Comparison of ENCODE assay signal across 9 cellular contexts in the genomic region with DNA sequence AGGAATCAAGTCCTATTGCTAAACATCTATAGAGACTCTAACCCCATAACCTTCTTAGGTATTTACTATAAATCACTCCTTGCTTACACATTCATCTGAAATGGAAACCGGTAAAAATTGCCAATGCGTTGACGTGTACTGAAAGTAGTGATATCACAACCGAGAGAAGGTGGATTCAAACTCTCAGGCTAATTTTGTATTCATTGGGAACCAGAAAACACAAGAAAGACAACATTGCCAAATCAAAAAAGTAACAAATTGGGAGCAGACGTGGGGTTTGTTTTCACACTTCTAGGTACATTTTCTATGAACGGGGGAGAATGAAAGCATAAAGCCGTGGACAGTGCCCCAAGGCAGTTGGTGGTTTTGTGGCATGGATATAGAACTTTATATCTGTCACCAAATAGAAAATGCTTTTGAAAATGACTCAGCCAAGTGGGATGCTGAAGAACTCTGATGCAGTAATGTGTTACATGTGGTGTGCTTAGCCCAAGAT.
A peak's percentile ranks its signal among the peaks of the same experiment; 100 is the strongest.
DNase-seq lines count a peak whose midpoint lies in the region; ATAC-seq and FAIRE-seq lines count a peak whose summit lies in the region.
"Had no signal": no experiment of that assay in that cellular context is flagged by ENCODE, and none has a peak within 500 bp of the region (broad histone marks: within the 10 kb centered on the region; RNA-seq: fewer than 3 reads in every experiment).

No MANE protein-coding gene starts in this region.

- peak; percentile 71 for ATAC-seq in GM21717 (IDR thresholded peaks at IDR 0.05; ENCODE audit: unreplicated experiment)
- ATAC-seq in HG03571 (IDR thresholded peaks at IDR 0.05; ENCODE audit: unreplicated experiment): no peak

- H3K27me3 ChIP-seq in CD8-positive, alpha-beta memory T cell (ENCODE audit: insufficient read depth, low read length, poor library complexity, severe bottlenecking): no peaks in the 10 kb centered on the region
- H3K27me3 ChIP-seq in SJSA1 (replicated peaks): no peaks in the 10 kb centered on the region
- H3K27me3 ChIP-seq in small intestine (ENCODE audit: control insufficient read depth in 2 of 2, insufficient read depth in 2 of 2, low read length in 2 of 2): no peaks in the 10 kb centered on the region
- no peaks in the 10 kb centered on the region for H3K27me3 ChIP-seq in Karpas-422 (ENCODE audit: low read length)

- H3K36me3 Mint-ChIP-seq in CD8-positive, alpha-beta memory T cell: no peaks in the 10 kb centered on the region

- H3K4me1 ChIP-seq in CD8-positive, alpha-beta memory T cell (ENCODE audit: insufficient read depth, low read length): no peaks in the 10 kb centered on the region
- H3K4me1 ChIP-seq in SJSA1 (replicated peaks) (peaks cover 18% of the 10 kb centered on the region), small intestine (ENCODE audit: control insufficient read depth in 2 of 2, insufficient read depth in 1 of 2, low read depth in 1 of 2, low read length in 1 of 2) (no peaks in the 10 kb centered on the region), Karpas-422 (ENCODE audit: low read length) (peaks cover 12% of the 10 kb centered on the region)

- POLR2A ChIA-PET in CD8-positive, alpha-beta memory T cell (lab: Charles Lee): no interaction called here

- H3K27me3 Mint-ChIP-seq in CD8-positive, alpha-beta memory T cell: peaks cover 6 to 13% of the 10 kb centered on the region in 2 donors
- H3K27me3 Mint-ChIP-seq: activated B cell treated with CpG ODN at 0.5 μM for 24 hours had no signal

- H3K9ac ChIP-seq in Karpas-422 (ENCODE audit: low read length): no peak overlapping the region

- no peaks in the 10 kb centered on the region for H3K9me2 ChIP-seq in Karpas-422 (replicated peaks; ENCODE audit: insufficient read depth, low read length)

- H3K4me1 Mint-ChIP-seq in CD8-positive, alpha-beta memory T cell: peaks cover 17 to 31% (median 28%) of the 10 kb centered on the region in 3 donors

- H3K9me3 Mint-ChIP-seq in CD8-positive, alpha-beta memory T cell: no peaks in the 10 kb centered on the region
- H3K9me3 Mint-ChIP-seq: activated B cell treated with CpG ODN at 0.5 μM for 24 hours had no signal

- no peak for FAIRE-seq in small intestine (lab: Jason Lieb, UNC)

- no peaks in the 10 kb centered on the region for H3K36me3 ChIP-seq in CD8-positive, alpha-beta memory T cell (ENCODE audit: insufficient read depth, low read length)
- H3K36me3 ChIP-seq in SJSA1 (no peaks in the 10 kb centered on the region), small intestine (ENCODE audit: control insufficient read depth in 2 of 2, insufficient read depth in 2 of 2, low read length in 2 of 2) (no peaks in the 10 kb centered on the region), Karpas-422 (ENCODE audit: insufficient read depth, low read length) (no peaks in the 10 kb centered on the region)

- H3K79me2 ChIP-seq in Karpas-422 (ENCODE audit: low read length): no peaks in the 10 kb centered on the region

- no peak overlapping the region for H2AFZ ChIP-seq in Karpas-422 (ENCODE audit: low read length)

- H4K20me1 ChIP-seq in Karpas-422 (ENCODE audit: insufficient read depth, low read depth, low read length): no peaks in the 10 kb centered on the region

- H3K27ac ChIP-seq in CD8-positive, alpha-beta memory T cell (ENCODE audit: low read depth, low read length): no peak overlapping the region
- H3K27ac ChIP-seq in SJSA1 (peak overlapping the region; percentile 35), small intestine (ENCODE audit: low read depth in 1 of 2, low read length in 1 of 2) (no peak overlapping the region), Karpas-422 (ENCODE audit: low read length) (no peak overlapping the region)

- H3K9me3 ChIP-seq in CD8-positive, alpha-beta memory T cell (ENCODE audit: low read length): no peaks in the 10 kb centered on the region
- H3K9me3 ChIP-seq in SJSA1 (replicated peaks) (no peaks in the 10 kb centered on the region), small intestine (ENCODE audit: control insufficient read depth, low read depth) (no peaks in the 10 kb centered on the region), Karpas-422 (ENCODE audit: low read length) (no peaks in the 10 kb centered on the region)

- WGBS in small intestine, 3 donors: 70 to 86% (median 74%) methylated on average over 7 of the region's 7 CpGs

- H3K4me3 Mint-ChIP-seq in CD8-positive, alpha-beta memory T cell: peak overlapping the region in 6 of 7 donors; percentile 10 to 69 (median 48)
- H3K4me3 Mint-ChIP-seq: activated B cell treated with CpG ODN at 0.5 μM for 24 hours had no signal

- peak overlapping the region in 2 of 8 donors; percentile 18 to 51 for H3K27ac Mint-ChIP-seq in CD8-positive, alpha-beta memory T cell
- H3K27ac Mint-ChIP-seq: activated B cell treated with CpG ODN at 0.5 μM for 24 hours had no signal

- CTCF ChIA-PET in CD8-positive, alpha-beta memory T cell (lab: Charles Lee): no interaction called here

- no peak overlapping the region for H3K4me3 ChIP-seq in CD8-positive, alpha-beta memory T cell (ENCODE audit: low read length)
- H3K4me3 ChIP-seq in SJSA1 (no peak overlapping the region), small intestine (ENCODE audit: low read depth in 1 of 2, low read length in 2 of 2) (no peak overlapping the region), Karpas-422 (ENCODE audit: low read length) (no peak overlapping the region)

- H3K4me2 ChIP-seq in Karpas-422 (ENCODE audit: low read depth, low read length, poor library complexity, severe bottlenecking): no peak overlapping the region

- peak in 1 of 5 donors; percentile 1 for DNase-seq in CD8-positive, alpha-beta memory T cell
- peak in 1 of 2 experiments; percentile 57 for DNase-seq in SJSA1 (ENCODE audit: low read depth in 1 of 2, low spot score in 2 of 2)
- peak; percentile 25 for DNase-seq in inferior parietal cortex (ENCODE audit: extremely low spot score)
- no peak for DNase-seq in small intestine
- no peak for DNase-seq in Karpas-422
- no peak for DNase-seq in cortex of kidney (lab: John Stamatoyannopoulos, UW)
- DNase-seq: activated B cell treated with CpG ODN at 0.5 μM for 24 hours had no signal
